ENCODE assay signal across 19 cellular contexts in genomic region chr9:83034587-83034986, GRCh38. TPM values are rescaled to one million over a fixed set of nuclear protein-coding genes. Genes with fewer than 3 reads are reported as not detected.
DNase-seq lines count a peak whose midpoint lies in the region; ATAC-seq and TF ChIP-seq lines count a peak whose summit lies in the region.
"Had no signal": no experiment of that assay in that cellular context is flagged by ENCODE, and none has a peak within 500 bp of the region (broad histone marks: within the 10 kb centered on the region; RNA-seq: fewer than 3 reads in every experiment).

No MANE protein-coding gene starts in this region.

- no peaks in the 10 kb centered on the region for H3K36me3 Mint-ChIP-seq in chondrocyte (ENCODE audit: low read depth)

- H3K27ac ChIP-seq in HEK293 (ENCODE audit: extremely low read depth, low read depth, low read length) (no peak overlapping the region), RWPE1 (no peak overlapping the region)
- H3K27ac ChIP-seq: esophagus squamous epithelium had no signal

- CTCF ChIA-PET in HEK293 (lab: Yijun Ruan, JAX) (interaction anchor here (0.6 kb wide), 1 partner anchor 20 kb away, joined by 3 read pairs; no protein-coding TSS in a partner anchor), RWPE1 (lab: Yijun Ruan, JAX) (interaction anchor here (0.6 kb wide), 2 partner anchors 28 to 459 kb away, joined by 3 read pairs; no protein-coding TSS in a partner anchor)

- peaks cover 3% of the 10 kb centered on the region; the same call in 1 of the 2 replicates for H3K4me1 ChIP-seq in HEK293 (ENCODE audit: control insufficient read depth, insufficient read depth, low read length)

- ATAC-seq in HG02938 (IDR thresholded peaks at IDR 0.05; ENCODE audit: unreplicated experiment) = no peak
- ATAC-seq: activated CD4-positive, alpha-beta T cell treated with anti-CD3 and anti-CD28 coated beads for 36 hours; right cardiac atrium had no signal

- no peak overlapping the region for H3K4me3 Mint-ChIP-seq in chondrocyte (ENCODE audit: unreplicated experiment)
- H3K4me3 Mint-ChIP-seq: activated CD4-positive, alpha-beta T cell treated with anti-CD3 and anti-CD28 coated beads for 36 hours had no signal

- H3K4me1 Mint-ChIP-seq in chondrocyte (ENCODE audit: low read depth) = peaks cover 7% of the 10 kb centered on the region
- H3K4me1 Mint-ChIP-seq: activated CD4-positive, alpha-beta T cell treated with anti-CD3 and anti-CD28 coated beads for 36 hours had no signal

- no peaks in the 10 kb centered on the region for H3K9me3 Mint-ChIP-seq in chondrocyte (ENCODE audit: low read depth)

- DNase-seq in AG10803 (ENCODE audit: low read depth) (peak; percentile 10), RWPE1 (ENCODE audit: low spot score) (peak; percentile 16), iris pigment epithelial cell (ENCODE audit: low read depth) (peak; percentile 26), chondrocyte (ENCODE audit: low spot score) (no peak), cerebellar cortex (ENCODE audit: low spot score) (no peak), SHP77 (lab: John Stamatoyannopoulos, UW) (no peak)
- DNase-seq: activated CD4-positive, alpha-beta T cell treated with anti-CD3 and anti-CD28 coated beads for 36 hours; activated gamma-delta T cell; aorta; Calu3; dermis blood vessel endothelial cell; esophagus squamous epithelium; KBM-7; NCI-H1105 treated with DMSO at 0.1 percent for 48 hours; nucleus accumbens; right cardiac atrium; T1000 had no signal

- H3K4me3 ChIP-seq in AG10803 (ENCODE audit: low read length) (no peak overlapping the region), HEK293 (ENCODE audit: low read depth, low read length) (no peak overlapping the region)
- H3K4me3 ChIP-seq: esophagus squamous epithelium had no signal

- H3K27me3 Mint-ChIP-seq in chondrocyte (ENCODE audit: low read depth) = no peaks in the 10 kb centered on the region

- H3K9me3 ChIP-seq in HEK293 (ENCODE audit: control insufficient read depth, insufficient read depth, low read depth, low read length) = no peaks in the 10 kb centered on the region
- H3K9me3 ChIP-seq: esophagus squamous epithelium had no signal

- H3K27ac Mint-ChIP-seq in chondrocyte (ENCODE audit: unreplicated experiment) = no peak overlapping the region
- H3K27ac Mint-ChIP-seq: activated CD4-positive, alpha-beta T cell treated with anti-CD3 and anti-CD28 coated beads for 36 hours had no signal

- POLR2A ChIA-PET in HEK293 (lab: Yijun Ruan, JAX) = no interaction called here
- POLR2A ChIA-PET in RWPE1 (lab: Yijun Ruan, JAX; ENCODE audit: low non-redundant PET) = no interaction called here

- no peaks in the 10 kb centered on the region for H3K36me3 ChIP-seq in HEK293 (ENCODE audit: control insufficient read depth in 2 of 2, insufficient read depth in 1 of 2, low read length in 2 of 2)
- H3K36me3 ChIP-seq: esophagus squamous epithelium had no signal

- TF ChIP-seq CTCF in AG10803 (conservative IDR thresholded peaks at IDR 0.05; ENCODE audit: low read length) = no peak
- TF ChIP-seq CTCF in HEK293 (tag by site-specific recombination; IDR thresholded peaks at IDR 0.05) = no peak
- TF ChIP-seq CTCF in RWPE1 (conservative IDR thresholded peaks at IDR 0.05; ENCODE audit: low read depth) = no peak
- TF ChIP-seq CTCF in chondrocyte (IDR thresholded peaks at IDR 0.05) = no peak

TF ChIP-seq in HEK293, 187 proteins besides CTCF, POLR2A, EP300 and RAD21:
- TF ChIP-seq OSR2 (tag by site-specific recombination; IDR thresholded peaks at IDR 0.05) (peak; percentile 57), PRDM2 (tag by site-specific recombination; IDR thresholded peaks at IDR 0.05; ENCODE audit: borderline replicate concordance) (no peak), ZNF394 (tag by site-specific recombination; IDR thresholded peaks at IDR 0.05; ENCODE audit: borderline replicate concordance) (0 out of 2 replicates have a peak, but pooled peaks have one; percentile 37)

RNA-seq across cellular contexts. Expression of gene RASEF, which starts 28.4 kb away (rescaled TPM):
- total RNA-seq in chondrocyte = 0.27 to 0.41 TPM in 2 of 3 replicates, not detected in the other
- total RNA-seq: activated CD4-positive, alpha-beta T cell treated with anti-CD3 and anti-CD28 coated beads for 36 hours had no signal

Comparison
In these comparisons a context has a peak if more than half of its experiments do, and no peak if none do; other contexts are left out.
1. DNase-seq: peak in AG10803 (single experiment), RWPE1 (single experiment) and iris pigment epithelial cell (single experiment); none in chondrocyte (single experiment), cerebellar cortex (single experiment) and SHP77 (0 of 2).